ENCODE assay signal across 18 cellular contexts in genomic region chrX:471239-471638, GRCh38.
"Had no signal": no experiment of that assay in that cellular context is flagged by ENCODE, and none has a peak within 500 bp of the region (broad histone marks: within the 10 kb centered on the region; RNA-seq: fewer than 3 reads in every experiment).

No MANE protein-coding gene starts in this region.

- H3K27ac ChIP-seq: coronary artery, heart left ventricle, ovary, right atrium auricular region, sigmoid colon, skin epidermis, stomach, thoracic aorta, transverse colon had no signal

- H3K27me3 ChIP-seq: heart left ventricle, ovary, right atrium auricular region, transverse colon had no signal

- H3K4me1 ChIP-seq: heart left ventricle, right atrium auricular region, stomach, transverse colon had no signal

- H3K36me3 ChIP-seq: heart left ventricle, ovary, right atrium auricular region, sigmoid colon, stomach, thoracic aorta, transverse colon had no signal

- DNase-seq: effector CD4-positive, alpha-beta T cell; erythroblast; foreskin melanocyte; heart left ventricle; hippocampal formation; kidney glomerular epithelial cell; mammary epithelial cell; naive thymus-derived CD8-positive, alpha-beta T cell; ovary; stimulated activated naive CD4-positive, alpha-beta T cell; stomach; substantia nigra; transverse colon had no signal

- H3K4me3 ChIP-seq: coronary artery, heart left ventricle, ovary, right atrium auricular region, sigmoid colon, skin epidermis, stomach, thoracic aorta, transverse colon had no signal

- H3K9me3 ChIP-seq: ovary, right atrium auricular region, thoracic aorta, transverse colon had no signal

- ATAC-seq: heart left ventricle; naive thymus-derived CD8-positive, alpha-beta T cell had no signal
